1 cellular context compared by ENCODE assay signal in the genomic region with DNA sequence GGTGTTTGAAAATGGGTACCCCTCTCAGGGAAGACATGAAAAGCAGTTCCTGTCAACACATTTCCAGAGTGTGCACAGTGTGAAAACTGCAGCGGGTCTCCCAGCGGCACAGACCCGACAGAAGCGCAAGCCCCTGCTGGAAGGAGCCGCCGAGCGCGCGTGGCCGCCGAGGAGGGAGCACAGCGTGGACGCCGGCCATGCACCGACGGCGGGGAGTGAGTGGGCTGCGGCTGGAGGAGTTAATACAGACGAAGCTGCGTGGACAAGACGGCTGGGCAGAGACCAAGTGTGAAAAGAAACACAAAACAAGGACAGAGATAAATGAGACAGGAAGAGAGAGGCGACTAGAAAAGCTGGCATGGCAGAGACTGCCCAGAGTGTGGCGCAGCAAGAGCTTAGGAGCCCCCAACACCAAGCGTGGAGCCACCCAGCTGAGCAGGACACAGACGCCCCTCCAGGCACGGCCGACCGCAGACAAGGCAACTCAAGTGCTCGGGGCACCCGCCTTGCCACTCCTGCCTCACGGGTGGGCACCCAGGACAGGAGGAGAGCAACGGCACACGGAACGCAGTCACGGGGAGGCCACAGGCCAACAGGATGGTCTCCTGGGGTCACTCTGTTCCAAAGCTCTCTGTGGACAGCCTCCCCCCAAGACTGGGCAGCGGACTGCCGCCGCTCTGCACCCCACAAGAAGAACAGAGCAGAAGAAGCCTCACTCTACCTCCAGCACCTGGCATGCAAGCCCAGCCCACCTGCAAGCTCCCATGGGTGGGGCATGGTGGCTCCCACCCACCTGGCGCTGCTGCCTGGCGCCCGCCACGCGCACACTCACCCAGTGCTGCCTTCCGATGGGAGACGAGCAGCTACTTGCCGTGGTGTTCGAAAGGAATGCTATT.
TF ChIP-seq lines count a peak whose summit lies in the region.

No MANE protein-coding gene starts in this region.

TF ChIP-seq in HepG2, 621 proteins besides CTCF, POLR2A, EP300 and RAD21 (continued from another document):
- TF ChIP-seq RFX5 (IDR thresholded peaks at IDR 0.05; ENCODE audit: low read depth, low read length) (no peak), ATF5 (CRISPR knock-in tag; IDR thresholded peaks at IDR 0.05; ENCODE audit: low read depth) (no peak), SRY (CRISPR knock-in tag; IDR thresholded peaks at IDR 0.05) (no peak), ZNF678 (CRISPR knock-in tag; IDR thresholded peaks at IDR 0.05) (no peak), AGO2 (optimal IDR thresholded peaks at IDR 0.05; ENCODE audit: low read depth, low read length) (peak; percentile 87), MXI1 (IDR thresholded peaks at IDR 0.05; ENCODE audit: borderline replicate concordance, low read depth, low read length) (0 out of 3 replicates have a peak, but pooled peaks have one; percentile 11), SP2 (CRISPR knock-in tag; IDR thresholded peaks at IDR 0.05) (no peak), ZNF543 (CRISPR knock-in tag; IDR thresholded peaks at IDR 0.05) (no peak), HES4 (CRISPR knock-in tag; IDR thresholded peaks at IDR 0.05; ENCODE audit: borderline replicate concordance) (0 out of 2 replicates have a peak, but pooled peaks have one; percentile 18), MYC (CRISPR knock-in tag; IDR thresholded peaks at IDR 0.05; ENCODE audit: borderline replicate concordance) (peak; percentile 31; the same call in 1 of the 2 replicates)
- TF ChIP-seq, protein P1, sequence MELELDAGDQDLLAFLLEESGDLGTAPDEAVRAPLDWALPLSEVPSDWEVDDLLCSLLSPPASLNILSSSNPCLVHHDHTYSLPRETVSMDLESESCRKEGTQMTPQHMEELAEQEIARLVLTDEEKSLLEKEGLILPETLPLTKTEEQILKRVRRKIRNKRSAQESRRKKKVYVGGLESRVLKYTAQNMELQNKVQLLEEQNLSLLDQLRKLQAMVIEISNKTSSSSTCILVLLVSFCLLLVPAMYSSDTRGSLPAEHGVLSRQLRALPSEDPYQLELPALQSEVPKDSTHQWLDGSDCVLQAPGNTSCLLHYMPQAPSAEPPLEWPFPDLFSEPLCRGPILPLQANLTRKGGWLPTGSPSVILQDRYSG (CRISPR knock-in tag; IDR thresholded peaks at IDR 0.05) = no peak
TF ChIP-seq in HepG2: peak in this region for 18.
